ENCODE assay signal across 16 cellular contexts in the genomic region with DNA sequence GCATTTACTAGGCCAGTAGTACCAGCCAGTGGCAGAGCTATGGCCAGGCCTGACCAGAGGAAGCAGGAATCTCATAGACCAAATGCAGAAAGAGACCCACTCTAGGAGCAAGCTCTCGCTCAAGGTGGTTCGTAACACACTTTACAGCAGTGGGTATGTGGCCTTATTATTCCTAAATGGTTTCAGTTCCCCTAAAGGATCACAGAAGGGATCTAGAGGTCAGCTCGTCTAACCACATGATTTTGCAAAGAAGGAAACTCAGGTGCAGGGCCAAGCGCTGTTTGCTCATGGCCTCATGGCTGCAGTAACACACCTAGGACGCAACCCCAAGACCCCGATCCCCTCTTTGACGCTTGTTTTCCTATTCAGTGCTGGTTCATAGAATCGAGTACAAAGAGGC.
A peak's percentile ranks its signal among the peaks of the same experiment; 100 is the strongest.
DNase-seq lines count a peak whose midpoint lies in the region; FAIRE-seq and TF ChIP-seq lines count a peak whose summit lies in the region.
"Had no signal": no experiment of that assay in that cellular context is flagged by ENCODE, and none has a peak within 500 bp of the region (broad histone marks: within the 10 kb centered on the region; RNA-seq: fewer than 3 reads in every experiment).

No MANE protein-coding gene starts in this region.

- no peak for TF ChIP-seq EP300 in suprapubic skin (IDR thresholded peaks at IDR 0.05)

- 82% methylated on average over 8 of the region's 8 CpGs for WGBS in suprapubic skin

- FAIRE-seq in GM19239 (lab: Jason Lieb, UNC), result peak; percentile 79

- DNase-seq in GM19239 (ENCODE audit: insufficient read length, low spot score) (no peak), NOMO-1 treated with DMSO at 0.1 percent for 48 hours (lab: John Stamatoyannopoulos, UW; ENCODE audit: unreplicated experiment) (peak; percentile 89), caudate nucleus (lab: John Stamatoyannopoulos, UW) (no peak), NCI-H524 (lab: John Stamatoyannopoulos, UW) (no peak), suprapubic skin (ENCODE audit: low spot score in 2 of 2) (no peak), midbrain (lab: John Stamatoyannopoulos, UW) (no peak), uterus (no peak)
- DNase-seq: activated naive CD4-positive, alpha-beta T cell treated with anti-CD3 and anti-CD28 coated beads, Interleukin-2, amount 50 U/mL, for 16 hours; IMR-90; NCI-H1694; NCI-H748 treated with DMSO at 0.1 percent for 48 hours; stimulated activated CD4-positive, alpha-beta T cell treated with anti-CD3 and anti-CD28 coated beads, Interleukin-12 subunit alpha, Interleukin-12 subunit beta, amount 100 ng/mL, for 4 hours had no signal

- H3K4me3 ChIP-seq in BLaER1, result no peak overlapping the region
- no peak overlapping the region for H3K4me3 ChIP-seq in suprapubic skin
- H3K4me3 ChIP-seq in uterus, result no peak overlapping the region
- H3K4me3 ChIP-seq: gastroesophageal sphincter, SK-N-MC had no signal

- peaks cover 23% of the 10 kb centered on the region; the same call in 1 of the 2 replicates for H4K20me1 ChIP-seq in BLaER1

- TF ChIP-seq POLR2A in suprapubic skin (IDR thresholded peaks at IDR 0.05) (no peak), uterus (IDR thresholded peaks at IDR 0.05) (no peak)

- H3K9me3 ChIP-seq in BLaER1, result no peaks in the 10 kb centered on the region
- no peaks in the 10 kb centered on the region for H3K9me3 ChIP-seq in suprapubic skin
- no peaks in the 10 kb centered on the region for H3K9me3 ChIP-seq in uterus
- H3K9me3 ChIP-seq: gastroesophageal sphincter had no signal

- H3K27me3 ChIP-seq in BLaER1, result no peaks in the 10 kb centered on the region
- no peaks in the 10 kb centered on the region for H3K27me3 ChIP-seq in suprapubic skin
- no peaks in the 10 kb centered on the region for H3K27me3 ChIP-seq in uterus
- H3K27me3 ChIP-seq: gastroesophageal sphincter had no signal

- H3K4me1 ChIP-seq in BLaER1 (peaks cover 42% of the 10 kb centered on the region), suprapubic skin (no peaks in the 10 kb centered on the region), uterus (no peaks in the 10 kb centered on the region)

- H3K36me3 ChIP-seq in BLaER1, result peaks cover 99% of the 10 kb centered on the region
- H3K36me3 ChIP-seq in suprapubic skin, result peaks cover 27% of the 10 kb centered on the region
- no peaks in the 10 kb centered on the region for H3K36me3 ChIP-seq in uterus

- no peak overlapping the region for H3K9ac ChIP-seq in BLaER1

- intact Hi-C loops in uterus (cut with DNase I; ENCODE audit: low total_unique reads), result no loop called here

- TF ChIP-seq CTCF in suprapubic skin (IDR thresholded peaks at IDR 0.05), result no peak
- no peak for TF ChIP-seq CTCF in uterus (IDR thresholded peaks at IDR 0.05)

- 0 out of 2 replicates have a peak overlapping the region, but pooled peaks have one; percentile 10 for H3K27ac ChIP-seq in BLaER1
- peak overlapping the region; percentile 40 for H3K27ac ChIP-seq in caudate nucleus (ENCODE audit: low read depth, low read length)
- no peak overlapping the region for H3K27ac ChIP-seq in suprapubic skin
- H3K27ac ChIP-seq in uterus, result no peak overlapping the region
- H3K27ac ChIP-seq: gastroesophageal sphincter, SK-N-MC, VCaP had no signal

- peak overlapping the region; percentile 46 for H3K4me2 ChIP-seq in BLaER1

Comparison
In these comparisons a context has a peak if more than half of its experiments do, and no peak if none do; other contexts are left out.
1. H3K27ac ChIP-seq: peak in BLaER1 (single experiment) and caudate nucleus (single experiment); none in suprapubic skin (single experiment) and uterus (0 of 2).